In genomic region chr1:1777950-1778826, GRCh38 we compare ENCODE assay signal across 8 cellular contexts. TPM values are rescaled to one million over a fixed set of nuclear protein-coding genes. Genes with fewer than 3 reads are reported as not detected.
DNase-seq lines count a peak whose midpoint lies in the region; ATAC-seq, FAIRE-seq and TF ChIP-seq lines count a peak whose summit lies in the region.

TSS of gene NADK (minus strand) at chr1:1778470. CDS start at chr1:1765406, 13,064 bp downstream.

- no peak for TF ChIP-seq CTCF in GM12878 (IDR thresholded peaks at IDR 0.05 in 2 of 3, conservative IDR thresholded peaks at IDR 0.05 in 1 of 3; ENCODE audit: control insufficient read depth in 2 of 3, extremely low read depth in 1 of 3, insufficient read depth in 1 of 3, low read depth in 3 of 3, low read length in 3 of 3)

- H3K27ac ChIP-seq in Karpas-422 (ENCODE audit: low read length) (peak within 1 kb of the TSS; percentile 98), GM12878 (ENCODE audit: control insufficient read depth, insufficient read depth) (peak within 1 kb of the TSS; percentile 98)

- in situ Hi-C loops in GM12878 (cut with MboI) = no loop called here

- peak within 1 kb of the TSS; percentile 100 for H3K9ac ChIP-seq in Karpas-422 (ENCODE audit: low read length)
- peak within 1 kb of the TSS; percentile 97 for H3K9ac ChIP-seq in GM12878 (ENCODE audit: control insufficient read depth, insufficient read depth, low read length)
- H3K9ac ChIP-seq in iPS-15b (ENCODE audit: low read depth, low read length) = peak within 1 kb of the TSS; percentile 85

- no peaks in the 10 kb centered on the region for H3K9me2 ChIP-seq in Karpas-422 (replicated peaks; ENCODE audit: insufficient read depth, low read length)

- RAD21 ChIA-PET in GM12878 (lab: Charles Lee; ENCODE audit: unreplicated experiment) = interaction anchor here (1.0 to 2.0 kb wide), 3 partner anchors 20 to 110 kb away, joined by 3 to 12 read pairs (median 4); no protein-coding TSS in a partner anchor

- SMC1A ChIA-PET in GM12878 (lab: Charles Lee; ENCODE audit: uncharacterized antibody, unreplicated experiment) = interaction anchor here (1.6 to 2.3 kb wide), 4 partner anchors 19 to 127 kb away, joined by 3 to 15 read pairs (median 5); no protein-coding TSS in a partner anchor

- DNase-seq in GDM1 (lab: John Stamatoyannopoulos, UW) (peak; percentile 70), Karpas-422 (peak; percentile 90), T-helper 9 cell (peak; percentile 67), GM12878 (ENCODE audit: low read depth, low spot score) (no peak), skeletal muscle cell (ENCODE audit: low read depth) (no peak), NCI-H1694 treated with DMSO at 0.1 percent for 48 hours (lab: John Stamatoyannopoulos, UW) (no peak)

- ATAC-seq in GM21737 (IDR thresholded peaks at IDR 0.05; ENCODE audit: unreplicated experiment) (peak; percentile 30), GM12878 (peak; percentile 17)

- POLR2A ChIA-PET in GM12878 (lab: Charles Lee) = interaction anchor here (1.3 to 2.8 kb wide), 4 partner anchors 9 to 130 kb away, joined by 3 to 14 read pairs (median 6); no protein-coding TSS in a partner anchor

- H3K4me3 ChIP-seq in Karpas-422 (ENCODE audit: low read length) (peak within 1 kb of the TSS; percentile 97), GM12878 (peak within 1 kb of the TSS; percentile 68), iPS-15b (ENCODE audit: low read depth, low read length) (peak within 1 kb of the TSS; percentile 89), skeletal muscle cell (ENCODE audit: low read depth, low read length) (peak within 1 kb of the TSS; percentile 81)

- H3K4me1 ChIP-seq in Karpas-422 (ENCODE audit: low read length) (peaks cover 68% of the 10 kb centered on the region), GM12878 (ENCODE audit: control insufficient read depth, insufficient read depth, low read length) (peaks cover 53% of the 10 kb centered on the region), iPS-15b (ENCODE audit: control insufficient read depth, insufficient read depth, low read length) (peaks cover 35% of the 10 kb centered on the region)

- H3K36me3 ChIP-seq in Karpas-422 (ENCODE audit: insufficient read depth, low read length) = peaks cover 32% of the 10 kb centered on the region
- H3K36me3 ChIP-seq in GM12878 (ENCODE audit: control insufficient read depth in 2 of 2, insufficient read depth in 2 of 2, low read length in 1 of 2) = no peaks in the 10 kb centered on the region
- H3K36me3 ChIP-seq in iPS-15b (ENCODE audit: control insufficient read depth, insufficient read depth, low read length) = no peaks in the 10 kb centered on the region

- under 1% methylated on average over 29 of the region's 123 CpGs for WGBS in GM12878 (ENCODE audit: insufficient coverage, insufficient replicate concordance, low lambda C conversion rate, missing lambda C conversion rate)

- H3K79me2 ChIP-seq in Karpas-422 (ENCODE audit: low read length) = peaks cover 48% of the 10 kb centered on the region
- peaks cover 47% of the 10 kb centered on the region for H3K79me2 ChIP-seq in GM12878 (ENCODE audit: control insufficient read depth, insufficient read depth, low read length)

- no peaks in the 10 kb centered on the region for H3K9me3 ChIP-seq in Karpas-422 (ENCODE audit: low read length)
- H3K9me3 ChIP-seq in GM12878 (replicated peaks; ENCODE audit: control insufficient read depth, insufficient read depth, low read length) = no peaks in the 10 kb centered on the region
- no peaks in the 10 kb centered on the region for H3K9me3 ChIP-seq in iPS-15b (ENCODE audit: control insufficient read depth, insufficient read depth, low read length)

- H4K20me1 ChIP-seq in Karpas-422 (ENCODE audit: insufficient read depth, low read depth, low read length) = peaks cover 18% of the 10 kb centered on the region; the same call in 1 of the 2 replicates
- no peaks in the 10 kb centered on the region for H4K20me1 ChIP-seq in GM12878 (ENCODE audit: control insufficient read depth, insufficient read depth)

- H2AFZ ChIP-seq in Karpas-422 (ENCODE audit: low read length) (no peak within 1 kb of the TSS), GM12878 (ENCODE audit: control insufficient read depth, low read depth, low read length) (peak within 1 kb of the TSS; percentile 47)

- TF ChIP-seq EP300 in GM12878 (IDR thresholded peaks at IDR 0.05; ENCODE audit: borderline replicate concordance in 1 of 2, control insufficient read depth in 1 of 2, low read depth in 2 of 2, low read length in 2 of 2) = no peak

- TF ChIP-seq POLR2A in GM12878 (IDR thresholded peaks at IDR 0.05; ENCODE audit: low read depth, low read length) = peak; percentile 76

- no peak for FAIRE-seq in GM12878 (lab: Jason Lieb, UNC)

- H3K27me3 ChIP-seq in Karpas-422 (ENCODE audit: low read length) (no peaks in the 10 kb centered on the region), GM12878 (replicated peaks in 1 of 2; ENCODE audit: control insufficient read depth in 2 of 2, insufficient read depth in 2 of 2, low read length in 1 of 2) (no peaks in the 10 kb centered on the region), iPS-15b (ENCODE audit: control insufficient read depth, insufficient read depth, low read length) (no peaks in the 10 kb centered on the region)

- TF ChIP-seq RAD21 in GM12878 (IDR thresholded peaks at IDR 0.05; ENCODE audit: insufficient read depth, low read depth, low read length) = no peak

- CTCF ChIA-PET in GM12878 (lab: Yijun Ruan, JAX) = interaction anchor here (0.6 to 2.8 kb wide), 5 partner anchors 19 to 131 kb away, joined by 3 to 15 read pairs (median 5); no protein-coding TSS in a partner anchor

- no TSS peak for BruUV-seq in GM12878 (replicated peaks; lab: Mats Ljungman, UMichigan)

- intact Hi-C loops in GM12878 (cut with micrococcal nuclease; ENCODE audit: unreplicated experiment) = loop anchor here (5.0 kb wide), 1 partner anchor 114 kb away; the partner anchor contains the start of gene GNB1

- peak within 1 kb of the TSS; percentile 81 for H3K4me2 ChIP-seq in Karpas-422 (ENCODE audit: low read depth, low read length, poor library complexity, severe bottlenecking)
- peak within 1 kb of the TSS; percentile 98 for H3K4me2 ChIP-seq in GM12878 (ENCODE audit: control insufficient read depth, insufficient read depth)

TF ChIP-seq in GM12878, 131 proteins besides CTCF, POLR2A, EP300 and RAD21 (continues in another document):
- TF ChIP-seq CBFB (IDR thresholded peaks at IDR 0.05; ENCODE audit: low read depth) (no peak), MYC (IDR thresholded peaks at IDR 0.05; ENCODE audit: insufficient read depth, insufficient read length, insufficient replicate concordance, low read length, severe bottlenecking) (no peak), BRCA1 (IDR thresholded peaks at IDR 0.05; ENCODE audit: low read depth, low read length) (no peak), JUND (IDR thresholded peaks at IDR 0.05; ENCODE audit: low read depth, low read length) (no peak), ZNF592 (IDR thresholded peaks at IDR 0.05) (0 out of 2 replicates have a peak, but pooled peaks have one; percentile 30), GABPA (IDR thresholded peaks at IDR 0.05; ENCODE audit: low read depth) (no peak), ZNF384 (IDR thresholded peaks at IDR 0.05; ENCODE audit: borderline replicate concordance, low read depth, low read length) (no peak), TCF3 (IDR thresholded peaks at IDR 0.05; ENCODE audit: borderline replicate concordance, insufficient read depth, low read depth, low read length) (no peak)

RNA-seq across cellular contexts. Expression of gene NADK, which starts in this region (rescaled TPM):
- 44.3 and 80.3 TPM in 2 replicates for total RNA-seq in Karpas-422 (2014; rRNA removed; shearing (Covaris generic); ENCODE audit: low replicate concordance)
- total RNA-seq in GM12878 (2013; cell fraction: nucleolus; rRNA removed) = 113 and 124 TPM in 2 replicates
- total RNA-seq in GM12878 (2014; rRNA removed) = 46.5 and 49.1 TPM in 2 replicates
- 27.0 and 30.2 TPM in 2 replicates for total RNA-seq in GM12878 (2014; rRNA removed; fragmentation: Illumina TruSeq; extraction: Trizol)
- 78.7 and 93.2 TPM in 2 replicates for total RNA-seq in GM12878 (2021)
- polyA plus RNA-seq in GM12878 (2011; ENCODE audit: low read depth) = 36.7 TPM
- 48.7 and 62.6 TPM in 2 replicates for polyA plus RNA-seq in GM12878 (2011; rRNA removed)
- 72.7 and 78.2 TPM in 2 replicates for polyA plus RNA-seq in GM12878 (2011; cell fraction: cytosol; rRNA removed)
- 242 and 315 TPM in 2 replicates for polyA plus RNA-seq in GM12878 (2011; cell fraction: nucleus; rRNA removed)
- 42.3 and 46.1 TPM in 2 replicates for polyA plus RNA-seq in GM12878 (2012)
- 10.6 and 32.9 TPM in 2 replicates for polyA plus RNA-seq in GM12878 (2014; fragmentation: Illumina TruSeq; extraction: Trizol)
- polyA plus RNA-seq in GM12878 (2014; fragmentation: Nextera tagmentation; extraction: Ambion mirVana) = 1 to 10 TPM; 1.1 to 3.6 TPM
- polyA plus RNA-seq in GM12878 (2014; rRNA removed) = 70.8 and 75.2 TPM in 2 replicates
- polyA plus RNA-seq in GM12878 (2016; fragmentation: Nextera tagmentation; extraction: Ambion mirVana) = 10 to 100 TPM; 44.6 to 60.6 TPM
- 21.1 and 51.6 TPM in 2 replicates for polyA minus RNA-seq in GM12878 (2011; rRNA and poly(A)+ RNA removed)
- 29.9 and 30.3 TPM in 2 replicates for polyA minus RNA-seq in GM12878 (2011; cell fraction: cytosol; rRNA and poly(A)+ RNA removed)
- 39.2 and 54.4 TPM in 2 replicates for polyA minus RNA-seq in GM12878 (2011; cell fraction: nucleus; rRNA and poly(A)+ RNA removed)

Comparison
In these comparisons a context has a peak if more than half of its experiments do, and no peak if none do; other contexts are left out.
1. DNase-seq: peak in GDM1 (single experiment), Karpas-422 (single experiment) and T-helper 9 cell (single experiment); none in GM12878 (single experiment), skeletal muscle cell (single experiment) and NCI-H1694 treated with DMSO at 0.1 percent for 48 hours (single experiment).
2. Peak in every context shown above with its lines, with median percentiles within 50 percentile points of each other: H3K4me3 ChIP-seq and H3K9ac ChIP-seq.